Comparison of ENCODE assay signal across 1 cellular context in genomic region chr10:6296456-6297214, GRCh38.
TF ChIP-seq lines count a peak whose summit lies in the region.

No MANE protein-coding gene starts in this region.

TF ChIP-seq in GM12878, 131 proteins besides CTCF, POLR2A, EP300 and RAD21 (continued from another document):
- peak; percentile 43 for TF ChIP-seq ZNF687 (IDR thresholded peaks at IDR 0.05)
- no peak for TF ChIP-seq ZNF207 (IDR thresholded peaks at IDR 0.05; ENCODE audit: borderline replicate concordance)
- no peak for TF ChIP-seq ZNF24 (IDR thresholded peaks at IDR 0.05)
- TF ChIP-seq RELA (IDR thresholded peaks at IDR 0.05; ENCODE audit: borderline replicate concordance, partially characterized antibody), result no peak
- TF ChIP-seq SRF (IDR thresholded peaks at IDR 0.05; ENCODE audit: low read depth in 2 of 2, low read length in 2 of 2), result 0 out of 4 replicates have a peak, but pooled peaks of 1 of the 2 experiments have one; percentile 65
- TF ChIP-seq ZNF592 (IDR thresholded peaks at IDR 0.05), result peak; percentile 81; the same call in 1 of the 2 replicates
- no peak for TF ChIP-seq EED (IDR thresholded peaks at IDR 0.05; ENCODE audit: low read depth)
- TF ChIP-seq NR2F1 (conservative IDR thresholded peaks at IDR 0.05), result 0 out of 2 replicates have a peak, but pooled peaks have one; percentile 21
- no peak for TF ChIP-seq CHD1 (IDR thresholded peaks at IDR 0.05; ENCODE audit: low read depth, low read length)
